9 cellular contexts compared by ENCODE assay signal in genomic region chr11:47464479-47464878, GRCh38. TPM values are rescaled to one million over a fixed set of nuclear protein-coding genes. Genes with fewer than 3 reads are reported as not detected.
DNase-seq lines count a peak whose midpoint lies in the region; ATAC-seq lines count a peak whose summit lies in the region.
"Had no signal": no experiment of that assay in that cellular context is flagged by ENCODE, and none has a peak within 500 bp of the region (broad histone marks: within the 10 kb centered on the region; RNA-seq: fewer than 3 reads in every experiment).

No MANE protein-coding gene starts in this region.

- peak overlapping the region; percentile 59 for H3K27ac Mint-ChIP-seq in activated T-cell treated with anti-CD3 and anti-CD28 coated beads, Interleukin-2, amount 50 U/mL, for 24 hours
- no peak overlapping the region for H3K27ac Mint-ChIP-seq in T-cell

- POLR2A ChIA-PET in T-cell (lab: Charles Lee), result no interaction called here

- CTCF ChIA-PET in T-cell (lab: Charles Lee), result no interaction called here

- H3K4me3 Mint-ChIP-seq in activated T-cell treated with anti-CD3 and anti-CD28 coated beads, Interleukin-2, amount 50 U/mL, for 24 hours, result no peak overlapping the region
- H3K4me3 Mint-ChIP-seq in T-cell, result no peak overlapping the region
- H3K4me3 Mint-ChIP-seq: stimulated activated effector memory CD8-positive, alpha-beta T cell treated with anti-CD3 and anti-CD28 coated beads, Interleukin-12 subunit alpha, Interleukin-12 subunit beta, amount 100 ng/mL, for 72 hours had no signal

- peaks cover 15% of the 10 kb centered on the region for H3K4me1 Mint-ChIP-seq in activated T-cell treated with anti-CD3 and anti-CD28 coated beads, Interleukin-2, amount 50 U/mL, for 24 hours (ENCODE audit: low read depth)
- H3K4me1 Mint-ChIP-seq in T-cell, result peaks cover 0 to 9% (median 8%) of the 10 kb centered on the region in 3 donors

- ATAC-seq in T-cell (replicated peaks in 1 of 4), result no peak
- ATAC-seq: stimulated activated effector memory CD8-positive, alpha-beta T cell treated with anti-CD3 and anti-CD28 coated beads, Interleukin-12 subunit alpha, Interleukin-12 subunit beta, amount 100 ng/mL, for 72 hours had no signal

- DNase-seq in activated T-cell treated with anti-CD3 and anti-CD28 coated beads, Interleukin-2, amount 50 U/mL, for 24 hours, result no peak
- no peak for DNase-seq in activated T-cell treated with anti-CD3 and anti-CD28 coated beads, Interleukin-2, amount 50 U/mL, for 1 hour
- DNase-seq in T1000 (lab: John Stamatoyannopoulos, UW) (peak; percentile 75), stromal cell of bone marrow (ENCODE audit: low read depth) (peak; percentile 20), SIG-M5 (lab: John Stamatoyannopoulos, UW) (no peak), T-cell (no peak)
- DNase-seq: activated CD8-positive, alpha-beta memory T cell treated with anti-CD3 and anti-CD28 coated beads, Interleukin-2, amount 50 U/mL, for 4 hours; Right ventricle myocardium superior had no signal

- H3K36me3 Mint-ChIP-seq in activated T-cell treated with anti-CD3 and anti-CD28 coated beads, Interleukin-2, amount 50 U/mL, for 24 hours (ENCODE audit: low read depth), result peaks cover 72% of the 10 kb centered on the region
- H3K36me3 Mint-ChIP-seq in T-cell, result peaks cover 28% of the 10 kb centered on the region

- H3K9me3 Mint-ChIP-seq in activated T-cell treated with anti-CD3 and anti-CD28 coated beads, Interleukin-2, amount 50 U/mL, for 24 hours, result no peaks in the 10 kb centered on the region
- H3K9me3 Mint-ChIP-seq in T-cell, result no peaks in the 10 kb centered on the region
- H3K9me3 Mint-ChIP-seq: stimulated activated effector memory CD8-positive, alpha-beta T cell treated with anti-CD3 and anti-CD28 coated beads, Interleukin-12 subunit alpha, Interleukin-12 subunit beta, amount 100 ng/mL, for 72 hours had no signal

- H3K27me3 Mint-ChIP-seq in activated T-cell treated with anti-CD3 and anti-CD28 coated beads, Interleukin-2, amount 50 U/mL, for 24 hours, result no peaks in the 10 kb centered on the region
- no peaks in the 10 kb centered on the region for H3K27me3 Mint-ChIP-seq in T-cell

RNA-seq across cellular contexts. Expression of gene RAPSN, which starts 15.5 kb away (rescaled TPM):
- total RNA-seq in T-cell, result 1 to 10 TPM; 1.1 to 3.4 (median 1.4) TPM

RNA-seq across cellular contexts. Expression of gene PSMC3, which starts 38.2 kb away (rescaled TPM):
- total RNA-seq in T-cell, result 10 to 100 TPM; 48.6 to 64.4 (median 55.0) TPM

RNA-seq across cellular contexts. Expression of gene SLC39A13, which starts 56.1 kb away (rescaled TPM):
- total RNA-seq in T-cell, result 10 to 100 TPM; 45.6 to 67.0 (median 65.2) TPM

Comparison
In these comparisons a context has a peak if more than half of its experiments do, and no peak if none do; other contexts are left out.
1. DNase-seq: peak in T1000 (single experiment) and stromal cell of bone marrow (single experiment); none in activated T-cell treated with anti-CD3 and anti-CD28 coated beads, Interleukin-2, amount 50 U/mL, for 24 hours (single experiment), activated T-cell treated with anti-CD3 and anti-CD28 coated beads, Interleukin-2, amount 50 U/mL, for 1 hour (single experiment), SIG-M5 (single experiment) and T-cell (0 of 34).